8 cellular contexts compared by ENCODE assay signal in genomic region chr17:48995332-48995870, GRCh38. TPM values are rescaled to one million over a fixed set of nuclear protein-coding genes. Genes with fewer than 3 reads are reported as not detected.
A peak's percentile ranks its signal among the peaks of the same experiment; 100 is the strongest.
DNase-seq lines count a peak whose midpoint lies in the region; ATAC-seq and TF ChIP-seq lines count a peak whose summit lies in the region.

No MANE protein-coding gene starts in this region.

- H3K9me3 Mint-ChIP-seq in WTC11: no peaks in the 10 kb centered on the region

- peaks cover 18% of the 10 kb centered on the region for H3K36me3 Mint-ChIP-seq in WTC11

- H3K4me3 ChIP-seq in AG04449 (ENCODE audit: low read depth, low read length): peak overlapping the region; percentile 91
- peak overlapping the region; percentile 99 for H3K4me3 ChIP-seq in H7 (ENCODE audit: insufficient read depth, low read depth, low read length)

- peak overlapping the region; percentile 83 for H3K4me3 Mint-ChIP-seq in WTC11

- POLR2A ChIA-PET in AG04449 (lab: Yijun Ruan, JAX): interaction anchor here (0.6 kb wide), 1 partner anchor 151 kb away, joined by 3 read pairs; no protein-coding TSS in a partner anchor
- POLR2A ChIA-PET in WTC11 (lab: Charles Lee): interaction anchor here (1.0 to 4.0 kb wide), 9 partner anchors 12 to 272 kb away, joined by 4 to 65 read pairs (median 6); partner anchors contain the start of gene ATP5MC1

- H3K36me3 ChIP-seq in H7 (replicated peaks; ENCODE audit: control insufficient read depth, insufficient read depth, low read length): no peaks in the 10 kb centered on the region; the same call in 1 of the 2 replicates

- no peaks in the 10 kb centered on the region for H3K27me3 ChIP-seq in H7 (ENCODE audit: control insufficient read depth, insufficient read depth, low read length)

- CTCF ChIA-PET in AG04449 (lab: Yijun Ruan, JAX): interaction anchor here (1.0 to 8.2 kb wide), 3 partner anchors 19 to 41 kb away, joined by 3 to 71 read pairs (median 4); no protein-coding TSS in a partner anchor
- CTCF ChIA-PET in WTC11 (lab: Charles Lee): interaction anchor here (0.9 to 4.9 kb wide), 9 partner anchors 17 to 111 kb away, joined by 3 to 42 read pairs (median 6); no protein-coding TSS in a partner anchor

- peak overlapping the region; percentile 98 for H3K27ac Mint-ChIP-seq in WTC11

- no peak for TF ChIP-seq CTCF in AG04449 (IDR thresholded peaks at IDR 0.05; ENCODE audit: insufficient read depth, low read length, missing control alignments)
- no peak for TF ChIP-seq CTCF in WTC11 (IDR thresholded peaks at IDR 0.05)

- no peaks in the 10 kb centered on the region for H3K27me3 Mint-ChIP-seq in WTC11 (ENCODE audit: low read depth)

- peaks cover 41% of the 10 kb centered on the region for H3K4me1 Mint-ChIP-seq in WTC11

- DNase-seq in AG04449 (ENCODE audit: low read depth, low spot score) (no peak), H7 (peak; percentile 74), WTC11 (ENCODE audit: low spot score) (peak; percentile 67), islet precursor cell (peak; percentile 88), cerebellum (ENCODE audit: low spot score) (no peak), hippocampal formation (lab: John Stamatoyannopoulos, UW) (no peak)

- ATAC-seq in WTC11 (peak; percentile 13), HG03139 (IDR thresholded peaks at IDR 0.05; ENCODE audit: unreplicated experiment) (no peak), GM19452 (IDR thresholded peaks at IDR 0.05; ENCODE audit: unreplicated experiment) (no peak)

TF ChIP-seq in WTC11, 78 proteins besides CTCF, POLR2A, EP300 and RAD21 (continues in another document):
- TF ChIP-seq KAT7 (CRISPR knock-in tag; IDR thresholded peaks at IDR 0.05; ENCODE audit: borderline replicate concordance) (no peak), ZNF416 (CRISPR knock-in tag; IDR thresholded peaks at IDR 0.05) (no peak), MLX (CRISPR knock-in tag; IDR thresholded peaks at IDR 0.05) (no peak), ZNF512 (CRISPR knock-in tag; IDR thresholded peaks at IDR 0.05; ENCODE audit: borderline replicate concordance) (no peak), NFATC4 (CRISPR knock-in tag; IDR thresholded peaks at IDR 0.05) (0 out of 2 replicates have a peak, but pooled peaks have one; percentile 35), TCF7 (CRISPR knock-in tag; IDR thresholded peaks at IDR 0.05; ENCODE audit: low read depth) (no peak), ZNF425 (CRISPR knock-in tag; conservative IDR thresholded peaks at IDR 0.05) (no peak), CDX4 (CRISPR knock-in tag; IDR thresholded peaks at IDR 0.05; ENCODE audit: borderline replicate concordance) (no peak), MXD4 (CRISPR knock-in tag; IDR thresholded peaks at IDR 0.05; ENCODE audit: borderline replicate concordance) (no peak), E2F1 (CRISPR knock-in tag; IDR thresholded peaks at IDR 0.05) (no peak), RORB (CRISPR knock-in tag; IDR thresholded peaks at IDR 0.05) (no peak), NFE2L1 (CRISPR knock-in tag; IDR thresholded peaks at IDR 0.05) (peak; percentile 3; the same call in 1 of the 2 replicates), ZNF121 (CRISPR knock-in tag; IDR thresholded peaks at IDR 0.05) (no peak), ERG (CRISPR knock-in tag; IDR thresholded peaks at IDR 0.05) (peak; percentile 40; the same call in 1 of the 2 replicates), MAX (CRISPR knock-in tag; IDR thresholded peaks at IDR 0.05) (no peak), NR3C1 (CRISPR knock-in tag; conservative IDR thresholded peaks at IDR 0.05; ENCODE audit: low read depth) (no peak), CREB1 (CRISPR knock-in tag; IDR thresholded peaks at IDR 0.05) (no peak), ZBTB43 (CRISPR knock-in tag; IDR thresholded peaks at IDR 0.05) (no peak), ZNF263 (CRISPR knock-in tag; IDR thresholded peaks at IDR 0.05; ENCODE audit: low read depth) (0 out of 2 replicates have a peak, but pooled peaks have one; percentile 35), IRF2 (CRISPR knock-in tag; IDR thresholded peaks at IDR 0.05; ENCODE audit: borderline replicate concordance, low read depth) (no peak), NR2C2 (CRISPR knock-in tag; IDR thresholded peaks at IDR 0.05) (no peak)

RNA-seq across cellular contexts. Expression of gene IGF2BP1, which starts 1.8 kb away (rescaled TPM):
- total RNA-seq in H7 (2014; rRNA removed; shearing (Covaris generic)): 105 and 124 TPM in 2 replicates
- 392 to 434 TPM (median 423 TPM) in 3 replicates for total RNA-seq in WTC11 (2021)
- 8.5 TPM for total RNA-seq in cerebellum

RNA-seq across cellular contexts. Expression of gene GIP, which starts 27.0 kb away (rescaled TPM):
- 0.52 and 2.1 TPM in 2 replicates for total RNA-seq in H7 (2014; rRNA removed; shearing (Covaris generic))
- total RNA-seq in WTC11 (2021) (0.39 TPM in 1 of 3 replicates, not detected in the others), cerebellum (not detected)

RNA-seq across cellular contexts. Expression of gene SNF8, which starts 50.8 kb away (rescaled TPM):
- 62.3 and 98.0 TPM in 2 replicates for total RNA-seq in H7 (2014; rRNA removed; shearing (Covaris generic))
- 116 to 136 TPM (median 127 TPM) in 3 replicates for total RNA-seq in WTC11 (2021)
- total RNA-seq in cerebellum: 28.9 TPM

Comparison
In these comparisons a context has a peak if more than half of its experiments do, and no peak if none do; other contexts are left out.
1. DNase-seq: peak in H7 (single experiment), WTC11 (single experiment) and islet precursor cell (single experiment); none in AG04449 (single experiment), cerebellum (single experiment) and hippocampal formation (0 of 2).
2. RNA of gene IGF2BP1, which starts 1.8 kb away (total RNA-seq): 392 to 434 TPM in WTC11 and 105 to 124 TPM in H7; 8.5 TPM in cerebellum (single experiment); every median in the first group is over 10 times any median in the second.